Comparison of ENCODE assay signal across 8 cellular contexts in genomic region chr16:57244767-57245471, GRCh38. TPM values are rescaled to one million over a fixed set of nuclear protein-coding genes. Genes with fewer than 3 reads are reported as not detected.
DNase-seq lines count a peak whose midpoint lies in the region; ATAC-seq and TF ChIP-seq lines count a peak whose summit lies in the region.

TSS of gene ARL2BP (plus strand) at chr16:57245259. CDS start at chr16:57245368, 109 bp downstream.

- intact Hi-C loops in left ventricle myocardium inferior (cut with micrococcal nuclease) (loop anchor here (5.0 to 10.0 kb wide), 2 partner anchors 52 to 740 kb away; no protein-coding TSS in a partner anchor), prostate gland (cut with DNase I) (loop anchor here (5.0 kb wide), 2 partner anchors 37 to 52 kb away; partner anchors contain the start of gene PLLP)

- ATAC-seq in HG02870 (IDR thresholded peaks at IDR 0.05; ENCODE audit: unreplicated experiment) = peak; percentile 92

- H3K4me1 ChIP-seq in left ventricle myocardium inferior (peaks cover 29% of the 10 kb centered on the region), prostate gland (replicated peaks) (no peaks in the 10 kb centered on the region), urinary bladder (ENCODE audit: insufficient read depth) (no peaks in the 10 kb centered on the region)

- H3K27me3 Mint-ChIP-seq in T-helper 1 cell treated with Interleukin-12 subunit alpha and Interleukin-12 subunit beta and Interleukin-4 antibody, amounts not matched to agents 30 μg/mL and 1 μg/mL, for 36 hours (ENCODE audit: low read depth) = no peaks in the 10 kb centered on the region

- H3K36me3 Mint-ChIP-seq in T-helper 1 cell treated with Interleukin-12 subunit alpha and Interleukin-12 subunit beta and Interleukin-4 antibody, amounts not matched to agents 30 μg/mL and 1 μg/mL, for 36 hours (ENCODE audit: low read depth) = peaks cover 26% of the 10 kb centered on the region

- under 1% methylated on average over 37 of the region's 77 CpGs for whole genome bisulfite sequencing in prostate gland
- under 1% methylated on average over 77 of the region's 77 CpGs for WGBS in urinary bladder

- H3K27me3 ChIP-seq in left ventricle myocardium inferior (ENCODE audit: low read depth) (no peaks in the 10 kb centered on the region), prostate gland (replicated peaks; ENCODE audit: insufficient read depth) (no peaks in the 10 kb centered on the region)

- peak within 1 kb of the TSS; percentile 98 for H3K27ac ChIP-seq in left ventricle myocardium inferior (replicated peaks)
- peak within 1 kb of the TSS; percentile 82 to 90 for H3K27ac ChIP-seq in prostate gland
- peak within 1 kb of the TSS; percentile 86 for H3K27ac ChIP-seq in urinary bladder (ENCODE audit: low read depth)

- peaks cover 15% of the 10 kb centered on the region for H3K4me1 Mint-ChIP-seq in T-helper 1 cell treated with Interleukin-12 subunit alpha and Interleukin-12 subunit beta and Interleukin-4 antibody, amounts not matched to agents 30 μg/mL and 1 μg/mL, for 36 hours (ENCODE audit: low read depth)

- H3K27ac Mint-ChIP-seq in T-helper 1 cell treated with Interleukin-12 subunit alpha and Interleukin-12 subunit beta and Interleukin-4 antibody, amounts not matched to agents 30 μg/mL and 1 μg/mL, for 36 hours = peak within 1 kb of the TSS; percentile 95

- TF ChIP-seq POLR2A in prostate gland (IDR thresholded peaks at IDR 0.05) = peak; percentile 89

- H3K9me3 Mint-ChIP-seq in T-helper 1 cell treated with Interleukin-12 subunit alpha and Interleukin-12 subunit beta and Interleukin-4 antibody, amounts not matched to agents 30 μg/mL and 1 μg/mL, for 36 hours = no peaks in the 10 kb centered on the region

- peak; percentile 99 for DNase-seq in GM13976 (ENCODE audit: low spot score)
- peak; percentile 83 for DNase-seq in NCI-H1694 (lab: John Stamatoyannopoulos, UW)
- DNase-seq in amygdala (lab: John Stamatoyannopoulos, UW) = peak; percentile 62 to 99 (median 96)
- peak; percentile 99 for DNase-seq in left ventricle myocardium inferior
- DNase-seq in prostate gland (ENCODE audit: low spot score) = peak; percentile 98

- peak within 1 kb of the TSS; percentile 91 for H3K4me3 Mint-ChIP-seq in T-helper 1 cell treated with Interleukin-12 subunit alpha and Interleukin-12 subunit beta and Interleukin-4 antibody, amounts not matched to agents 30 μg/mL and 1 μg/mL, for 36 hours

- H3K4me3 ChIP-seq in left ventricle myocardium inferior = peak within 1 kb of the TSS; percentile 95
- H3K4me3 ChIP-seq in prostate gland = peak within 1 kb of the TSS; percentile 73
- peak within 1 kb of the TSS; percentile 86 for H3K4me3 ChIP-seq in urinary bladder (ENCODE audit: low read depth, low read length)

- in situ Hi-C loops in GM13976 (cut with MboI; ENCODE audit: low sequenced_read_pairs, unreplicated experiment) = no loop called here

- TF ChIP-seq CTCF in GM13976 (IDR thresholded peaks at IDR 0.05; ENCODE audit: borderline replicate concordance, control extremely low read depth, extremely low read depth, insufficient read depth, missing control alignments) = no peak
- TF ChIP-seq CTCF in left ventricle myocardium inferior (IDR thresholded peaks at IDR 0.05; ENCODE audit: borderline replicate concordance) = no peak
- peak in 2 of 4 experiments; percentile 3 to 8 for TF ChIP-seq CTCF in prostate gland (IDR thresholded peaks at IDR 0.05)

- H3K36me3 ChIP-seq in left ventricle myocardium inferior = peaks cover 45% of the 10 kb centered on the region
- H3K36me3 ChIP-seq in prostate gland = peaks cover 0 to 6% of the 10 kb centered on the region in 2 donors
- peaks cover 4% of the 10 kb centered on the region for H3K36me3 ChIP-seq in urinary bladder (ENCODE audit: insufficient read depth)

- H3K9me3 ChIP-seq in left ventricle myocardium inferior (replicated peaks) = no peaks in the 10 kb centered on the region
- H3K9me3 ChIP-seq in prostate gland = no peaks in the 10 kb centered on the region

RNA-seq across cellular contexts. Expression of gene ARL2BP, which starts in this region (rescaled TPM):
- total RNA-seq in left ventricle myocardium inferior (57.8 TPM), prostate gland (10 to 100 TPM; 62.3 to 81.4 TPM), urinary bladder (84.5 TPM)
- polyA plus RNA-seq in urinary bladder = 58.3 TPM

Comparison
In these comparisons a context has a peak if more than half of its experiments do, and no peak if none do; other contexts are left out.
1. Peak in every context shown above with its lines: DNase-seq, ATAC-seq, H3K4me3 ChIP-seq and H3K27ac ChIP-seq.